ENCODE assay signal across 19 cellular contexts in genomic region chr12:263574-263973, GRCh38. TPM values are rescaled to one million over a fixed set of nuclear protein-coding genes. Genes with fewer than 3 reads are reported as not detected.
A peak's percentile ranks its signal among the peaks of the same experiment; 100 is the strongest.
DNase-seq lines count a peak whose midpoint lies in the region; FAIRE-seq and TF ChIP-seq lines count a peak whose summit lies in the region.
"Had no signal": no experiment of that assay in that cellular context is flagged by ENCODE, and none has a peak within 500 bp of the region (broad histone marks: within the 10 kb centered on the region; RNA-seq: fewer than 3 reads in every experiment).

No MANE protein-coding gene starts in this region.

- H3K79me1 ChIP-seq in trophoblast cell (ENCODE audit: low read length): no peaks in the 10 kb centered on the region

- H2BK5ac ChIP-seq in trophoblast cell (ENCODE audit: low read depth, low read length, poor library complexity): no peak overlapping the region

- H3K4me1 ChIP-seq in trophoblast cell (ENCODE audit: control insufficient read depth in 1 of 2, insufficient read depth in 2 of 2, low read length in 2 of 2): peaks cover 0 to 8% of the 10 kb centered on the region in 2 experiments
- H3K4me1 ChIP-seq: transverse colon had no signal

- DNase-seq in ELR (ENCODE audit: low read depth) (peak; percentile 62), M059J (ENCODE audit: low read depth) (peak; percentile 35), bronchial epithelial cell (ENCODE audit: low read depth) (peak; percentile 39), trophoblast cell (peak in 1 of 2 donors; percentile 7), cerebellar nuclear complex (lab: John Stamatoyannopoulos, UW) (no peak), hypothalamus (lab: John Stamatoyannopoulos, UW) (no peak)
- DNase-seq in stimulated activated CD4-positive, alpha-beta T cell treated with anti-CD3 and anti-CD28 coated beads, Interleukin-4, amount 100 ng/mL, for 24 hours: no peak
- DNase-seq: activated CD4-positive, alpha-beta T cell treated with anti-CD3 and anti-CD28 coated beads, Interleukin-2, amount 50 U/mL, for 1 hour; activated gamma-delta T cell treated with Interleukin-2 at 50 U/mL for 16 hours; amygdala; cortex of kidney; MM.1S; NCI-H187; NCI-H446; stimulated activated naive CD4-positive, alpha-beta T cell treated with Interleukin-2 at 50 U/mL for 16 hours; transverse colon had no signal

- no peak overlapping the region for H3K23ac ChIP-seq in trophoblast cell (ENCODE audit: low read length)

- no peaks in the 10 kb centered on the region for H3K9me3 ChIP-seq in trophoblast cell (ENCODE audit: insufficient read depth, low read depth, low read length)
- H3K9me3 ChIP-seq: neutrophil, transverse colon had no signal

- peak overlapping the region; percentile 59 for H3K9ac ChIP-seq in trophoblast cell (ENCODE audit: low read length)

- no peak overlapping the region for H2BK120ac ChIP-seq in trophoblast cell (ENCODE audit: insufficient read depth, low read length, poor library complexity)

- no peak overlapping the region for H3K4me2 ChIP-seq in trophoblast cell (ENCODE audit: low read length)

- H3K79me2 ChIP-seq in trophoblast cell (ENCODE audit: control insufficient read depth, insufficient read depth, low read length, poor library complexity): no peaks in the 10 kb centered on the region

- no peak overlapping the region for H4K8ac ChIP-seq in trophoblast cell (ENCODE audit: low read depth, low read length)

- no peak for FAIRE-seq in bronchial epithelial cell (lab: Jason Lieb, UNC)

- WGBS in trophoblast cell (ENCODE audit: extremely low coverage, insufficient coverage, insufficient read length): no CpG with 5 or more reads among the region's 9 CpGs

- H4K12ac ChIP-seq in trophoblast cell (ENCODE audit: low read depth, low read length): no peak overlapping the region

- no peak overlapping the region for H2BK12ac ChIP-seq in trophoblast cell (ENCODE audit: low read length)

- no peak overlapping the region for H3K14ac ChIP-seq in trophoblast cell (ENCODE audit: low read length)

- H3K4me3 ChIP-seq in bronchial epithelial cell (ENCODE audit: low read depth, low read length) (no peak overlapping the region), trophoblast cell (ENCODE audit: low read depth, low read length) (no peak overlapping the region)
- H3K4me3 ChIP-seq: transverse colon had no signal

- no peak overlapping the region for H2AFZ ChIP-seq in trophoblast cell (ENCODE audit: insufficient read depth, low read length, poor library complexity)

- TF ChIP-seq CTCF in bronchial epithelial cell (IDR thresholded peaks at IDR 0.05; ENCODE audit: insufficient read depth, low read length, severe bottlenecking): no peak

- H2AK5ac ChIP-seq in trophoblast cell (ENCODE audit: low read length): no peak overlapping the region

- no peak overlapping the region for H3K18ac ChIP-seq in trophoblast cell (ENCODE audit: low read length)

- no peak overlapping the region for H3K27ac ChIP-seq in trophoblast cell (ENCODE audit: low read depth, low read length)
- H3K27ac ChIP-seq: neutrophil, transverse colon had no signal

- no peak overlapping the region for H4K91ac ChIP-seq in trophoblast cell (ENCODE audit: low read depth, low read length)

- H3K36me3 ChIP-seq in bronchial epithelial cell (ENCODE audit: control insufficient read depth, insufficient read depth, low read length): no peaks in the 10 kb centered on the region
- no peaks in the 10 kb centered on the region for H3K36me3 ChIP-seq in trophoblast cell (ENCODE audit: control insufficient read depth in 1 of 2, insufficient read depth in 2 of 2, low read length in 2 of 2)
- H3K36me3 ChIP-seq: neutrophil, transverse colon had no signal

- no peak overlapping the region for H3K4ac ChIP-seq in trophoblast cell (ENCODE audit: low read depth, low read length)

- H3K27me3 ChIP-seq in bronchial epithelial cell (ENCODE audit: control insufficient read depth, insufficient read depth, low read length): peaks cover 7% of the 10 kb centered on the region
- H3K27me3 ChIP-seq in trophoblast cell (ENCODE audit: insufficient read depth, low read length): peaks cover 2% of the 10 kb centered on the region

RNA-seq across cellular contexts. Expression of gene SLC6A13, which starts 0.9 kb away (rescaled TPM):
- total RNA-seq in M059J (2014; rRNA removed; shearing (Covaris generic)): not detected in 2 replicates
- total RNA-seq in bronchial epithelial cell: 0.64 and 0.79 TPM in 2 replicates
- polyA plus RNA-seq in trophoblast cell (2013): 0.21 and 0.26 TPM in 2 replicates
- total RNA-seq: fibroblast of villous mesenchyme, mononuclear cell, transverse colon had no signal

RNA-seq across cellular contexts. Expression of gene SLC6A12, which starts 49.6 kb away (rescaled TPM):
- not detected in 2 replicates for total RNA-seq in M059J (2014; rRNA removed; shearing (Covaris generic))
- 0.26 TPM in 1 of 2 replicates, not detected in the other for total RNA-seq in bronchial epithelial cell
- polyA plus RNA-seq in trophoblast cell (2013): 0.29 and 0.36 TPM in 2 replicates
- total RNA-seq: fibroblast of villous mesenchyme had no signal

Comparison
In these comparisons a context has a peak if more than half of its experiments do, and no peak if none do; other contexts are left out.
1. DNase-seq: peak in ELR (single experiment), M059J (single experiment) and bronchial epithelial cell (single experiment); none in cerebellar nuclear complex (0 of 2), stimulated activated CD4-positive, alpha-beta T cell treated with anti-CD3 and anti-CD28 coated beads, Interleukin-4, amount 100 ng/mL, for 24 hours (single experiment) and hypothalamus (0 of 51).